ENCODE assay signal across 19 cellular contexts in the genomic region with DNA sequence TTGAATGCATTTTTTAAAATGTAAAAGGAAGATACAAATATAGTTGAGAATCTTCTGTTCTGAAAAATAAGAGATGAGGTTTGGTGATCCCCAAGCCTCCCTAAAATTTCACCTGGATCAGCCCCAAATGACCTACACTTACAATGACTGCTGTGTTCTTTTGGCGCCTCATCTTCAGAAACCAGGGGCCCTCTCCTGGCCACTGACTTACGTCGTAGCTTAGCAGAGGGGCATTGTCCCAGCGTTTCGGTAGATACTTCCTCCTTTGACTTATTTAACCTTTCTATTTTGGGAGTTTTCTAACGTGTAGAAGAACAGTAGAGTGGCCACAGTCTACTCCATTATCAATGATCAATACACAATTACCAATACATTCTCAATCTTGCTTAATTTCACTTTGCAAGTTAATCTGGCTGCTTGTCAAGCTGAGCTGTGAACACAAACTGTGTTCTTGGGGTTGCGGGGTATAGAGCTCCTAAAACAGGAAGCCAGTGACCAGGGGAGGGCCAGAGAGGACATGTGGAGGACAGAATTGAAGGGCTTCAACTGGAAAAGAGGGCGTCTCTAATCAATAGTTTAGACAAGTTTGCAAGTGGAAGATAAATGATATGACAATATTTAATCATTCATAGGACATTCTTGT.
A peak's percentile ranks its signal among the peaks of the same experiment; 100 is the strongest.
DNase-seq lines count a peak whose midpoint lies in the region; FAIRE-seq and TF ChIP-seq lines count a peak whose summit lies in the region.
"Had no signal": no experiment of that assay in that cellular context is flagged by ENCODE, and none has a peak within 500 bp of the region (broad histone marks: within the 10 kb centered on the region; RNA-seq: fewer than 3 reads in every experiment).

No MANE protein-coding gene starts in this region.

- DNase-seq in HTR-8/SVneo (ENCODE audit: insufficient read length, low spot score) (no peak), esophagus muscularis mucosa (ENCODE audit: extremely low spot score) (no peak), NCI-H146 treated with DMSO at 0.1 percent for 48 hours (lab: John Stamatoyannopoulos, UW; ENCODE audit: unreplicated experiment) (no peak)
- no peak for DNase-seq in stimulated activated CD4-positive, alpha-beta T cell treated with anti-CD3 and anti-CD28 coated beads, Interleukin-15, amount 100 ng/mL, for 24 hours
- no peak for DNase-seq in stimulated activated CD4-positive, alpha-beta T cell treated with anti-CD3 and anti-CD28 coated beads, Interleukin-1b, Interleukin-23, amount 100 ng/mL, for 48 hours
- DNase-seq in activated CD4-positive, alpha-beta T cell treated with anti-CD3 and anti-CD28 coated beads, Interleukin-2, amount 50 U/mL, for 1 hour = no peak
- DNase-seq: activated CD4-positive, alpha-beta T cell treated with anti-CD3 and anti-CD28 coated beads for 4 hours; activated naive CD8-positive, alpha-beta T cell treated with anti-CD3 and anti-CD28 coated beads, Interleukin-2, amount 50 U/mL, for 24 hours; activated T-cell treated with anti-CD3 and anti-CD28 coated beads, Interleukin-2, amount 50 U/mL, for 1 hour; NCI-H146; ovary; stimulated activated naive CD8-positive, alpha-beta T cell treated with anti-CD3 and anti-CD28 coated beads, Interleukin-15, Interleukin-2, amounts not matched to agents 100 U/mL and 50 U/mL, for 24 hours had no signal

- H3K27me3 ChIP-seq in OCI-LY3 (ENCODE audit: low read depth, low read length) (no peaks in the 10 kb centered on the region), esophagus muscularis mucosa (no peaks in the 10 kb centered on the region), rectal smooth muscle tissue (ENCODE audit: control insufficient read depth, insufficient read depth, low read length) (no peaks in the 10 kb centered on the region)
- H3K27me3 ChIP-seq: BLaER1, ovary had no signal

- TF ChIP-seq CTCF in OCI-LY3 (IDR thresholded peaks at IDR 0.05; ENCODE audit: low read depth, low read length) = peak; percentile 46; the same call in 1 of the 2 replicates
- TF ChIP-seq CTCF in esophagus muscularis mucosa (IDR thresholded peaks at IDR 0.05) = no peak

- H3K9ac ChIP-seq in OCI-LY3 (ENCODE audit: low read length) = peak overlapping the region; percentile 19; the same call in 1 of the 2 replicates
- no peak overlapping the region for H3K9ac ChIP-seq in rectal smooth muscle tissue (ENCODE audit: low read length)
- H3K9ac ChIP-seq: BLaER1 had no signal

- peak; percentile 33 for FAIRE-seq in HTR-8/SVneo (lab: Jason Lieb, UNC)
- FAIRE-seq: endothelial cell of umbilical vein, islet of Langerhans, urothelium cell line had no signal

- no peak overlapping the region for H2AFZ ChIP-seq in OCI-LY3 (ENCODE audit: low read depth, low read length)

- no peak for TF ChIP-seq POLR2A in esophagus muscularis mucosa (IDR thresholded peaks at IDR 0.05; ENCODE audit: low read depth)

- H3K4me1 ChIP-seq in OCI-LY3 (ENCODE audit: low read length) = peaks cover 44% of the 10 kb centered on the region
- peaks cover 20 to 95% (median 91%) of the 10 kb centered on the region in 4 donors for H3K4me1 ChIP-seq in esophagus muscularis mucosa
- peaks cover 5% of the 10 kb centered on the region for H3K4me1 ChIP-seq in rectal smooth muscle tissue (ENCODE audit: control insufficient read depth, insufficient read depth, low read length)
- H3K4me1 ChIP-seq: BLaER1 had no signal

- H3K79me2 ChIP-seq in OCI-LY3 (ENCODE audit: low read length) = peaks cover 19% of the 10 kb centered on the region; the same call in 1 of the 2 replicates

- peak overlapping the region; percentile 27 for H3K4me2 ChIP-seq in OCI-LY3 (ENCODE audit: low read length)
- H3K4me2 ChIP-seq: BLaER1 had no signal

- peaks cover 53% of the 10 kb centered on the region for H3K36me3 ChIP-seq in OCI-LY3 (replicated peaks; ENCODE audit: low read depth, low read length)
- H3K36me3 ChIP-seq in esophagus muscularis mucosa = no peaks in the 10 kb centered on the region
- H3K36me3 ChIP-seq in rectal smooth muscle tissue (ENCODE audit: control insufficient read depth, insufficient read depth, low read length) = no peaks in the 10 kb centered on the region
- H3K36me3 ChIP-seq: BLaER1, ovary had no signal

- 67% methylated on average over 8 of the region's 8 CpGs for WGBS in esophagus muscularis mucosa

- intact Hi-C loops in esophagus muscularis mucosa (cut with DNase I) = loop anchor here (10.0 kb wide), 1 partner anchor 829 kb away; a partner anchor contains a TSS

- H3K4me3 ChIP-seq in OCI-LY3 (ENCODE audit: low read length) (no peak overlapping the region), esophagus muscularis mucosa (no peak overlapping the region), rectal smooth muscle tissue (ENCODE audit: low read length) (no peak overlapping the region)
- H3K4me3 ChIP-seq: BLaER1, ovary, skin epidermis had no signal

- no peaks in the 10 kb centered on the region for H4K20me1 ChIP-seq in OCI-LY3 (ENCODE audit: insufficient read depth, low read length)
- H4K20me1 ChIP-seq: BLaER1 had no signal

- H3K27ac ChIP-seq in OCI-LY3 (ENCODE audit: low read length) = peak overlapping the region; percentile 29
- peak overlapping the region; percentile 0 to 80 (median 54) for H3K27ac ChIP-seq in esophagus muscularis mucosa (replicated peaks in 1 of 4)
- peak overlapping the region; percentile 7 for H3K27ac ChIP-seq in rectal smooth muscle tissue (ENCODE audit: low read depth, low read length)
- H3K27ac ChIP-seq: BLaER1, ovary, skin epidermis had no signal

- no peak for TF ChIP-seq EP300 in esophagus muscularis mucosa (IDR thresholded peaks at IDR 0.05)

- H3K9me3 ChIP-seq in OCI-LY3 (ENCODE audit: insufficient read depth, low read length) = no peaks in the 10 kb centered on the region
- H3K9me3 ChIP-seq in esophagus muscularis mucosa = no peaks in the 10 kb centered on the region
- H3K9me3 ChIP-seq: BLaER1, ovary had no signal
